Comparison of ENCODE assay signal across 8 cellular contexts in the genomic region with DNA sequence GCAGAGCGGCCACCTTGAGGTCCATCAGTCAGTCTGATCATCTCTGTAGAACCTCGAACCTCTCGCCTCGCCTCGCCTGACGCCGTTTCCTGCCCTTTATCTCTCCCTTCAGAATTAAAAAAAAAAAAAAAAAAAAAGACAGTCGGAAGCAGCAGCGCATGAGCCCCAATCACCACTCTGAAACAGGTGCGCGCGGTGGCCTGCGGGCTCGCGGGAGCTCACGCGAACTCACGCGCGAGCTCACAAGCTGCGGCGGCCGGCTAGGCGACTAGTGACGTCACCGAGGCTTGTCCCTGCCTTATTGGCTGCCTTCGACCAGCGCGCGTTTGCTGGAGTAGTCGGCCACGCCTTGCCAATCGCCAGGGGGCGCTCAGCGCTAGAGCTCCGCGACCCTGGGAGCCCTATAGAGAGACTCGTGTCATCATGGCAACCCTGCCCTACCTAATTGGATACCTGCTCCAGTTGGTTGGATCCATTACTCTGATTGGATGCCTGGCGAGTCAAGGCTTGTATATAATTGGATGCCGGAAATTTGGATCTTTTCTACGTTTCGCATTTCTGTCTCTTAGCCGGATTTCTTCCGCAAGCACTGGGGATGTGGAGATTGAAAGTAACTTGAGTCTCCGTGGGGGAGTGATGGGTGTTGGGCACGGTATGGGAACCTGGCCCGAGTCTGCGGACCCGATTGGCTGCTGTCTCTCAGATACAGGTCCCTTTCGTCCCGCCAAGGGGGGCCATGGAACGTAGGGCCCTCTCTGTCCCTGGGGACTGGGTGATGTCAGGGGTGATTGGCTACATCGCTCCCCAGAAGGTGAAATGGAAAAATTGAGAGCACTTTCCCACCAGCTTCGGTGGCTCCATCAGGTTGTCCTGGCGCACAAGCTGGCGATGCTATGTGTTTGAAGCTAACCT. TPM values are rescaled to one million over a fixed set of nuclear protein-coding genes. Genes with fewer than 3 reads are reported as not detected.
A peak's percentile ranks its signal among the peaks of the same experiment; 100 is the strongest.
DNase-seq lines count a peak whose midpoint lies in the region; ATAC-seq and FAIRE-seq lines count a peak whose summit lies in the region.

No MANE protein-coding gene starts in this region.

- H3K4me3 ChIP-seq in iPS DF 6.9 (ENCODE audit: low read length) (no peak overlapping the region), small intestine (ENCODE audit: low read depth in 1 of 2, low read length in 2 of 2) (no peak overlapping the region)

- H3K27ac ChIP-seq in angular gyrus (ENCODE audit: low read depth, low read length) = peak overlapping the region; percentile 9
- H3K27ac ChIP-seq in iPS DF 6.9 (ENCODE audit: low read length) = no peak overlapping the region
- H3K27ac ChIP-seq in small intestine (ENCODE audit: low read depth in 1 of 2, low read length in 1 of 2) = no peak overlapping the region

- no peak overlapping the region for H3K27ac Mint-ChIP-seq in T-helper 2 cell treated with Interferon-gamma antibody and Interleukin-4, amounts not matched to agents 5 μg/mL and 100 μg/mL, for 36 hours

- H3K36me3 ChIP-seq in iPS DF 6.9 (ENCODE audit: control insufficient read depth, insufficient read depth, low read length) (no peaks in the 10 kb centered on the region), small intestine (ENCODE audit: control insufficient read depth in 2 of 2, insufficient read depth in 2 of 2, low read length in 2 of 2) (no peaks in the 10 kb centered on the region)

- peaks cover 11% of the 10 kb centered on the region for H3K4me1 Mint-ChIP-seq in T-helper 2 cell treated with Interferon-gamma antibody and Interleukin-4, amounts not matched to agents 5 μg/mL and 100 μg/mL, for 36 hours (ENCODE audit: low read depth)

- DNase-seq in AG20443 (ENCODE audit: low spot score) (peak; percentile 84), iPS DF 6.9 (ENCODE audit: low read depth, low spot score) (peak; percentile 18), small intestine (peak; percentile 11)
- peak; percentile 80 for DNase-seq in T-helper 2 cell treated with Interferon-gamma antibody and Interleukin-4, amounts not matched to agents 5 μg/mL and 100 μg/mL, for 36 hours (ENCODE audit: low spot score)

- FAIRE-seq in small intestine (lab: Jason Lieb, UNC) = no peak

- H3K27me3 ChIP-seq in iPS DF 6.9 (ENCODE audit: control insufficient read depth, insufficient read depth, low read length) (no peaks in the 10 kb centered on the region), small intestine (ENCODE audit: control insufficient read depth in 2 of 2, insufficient read depth in 2 of 2, low read length in 2 of 2) (no peaks in the 10 kb centered on the region)

- no peaks in the 10 kb centered on the region for H3K4me1 ChIP-seq in iPS DF 6.9 (ENCODE audit: control insufficient read depth, insufficient read depth, low read length)
- H3K4me1 ChIP-seq in small intestine (ENCODE audit: control insufficient read depth in 2 of 2, insufficient read depth in 1 of 2, low read depth in 1 of 2, low read length in 1 of 2) = no peaks in the 10 kb centered on the region

- H3K9me3 Mint-ChIP-seq in T-helper 2 cell treated with Interferon-gamma antibody and Interleukin-4, amounts not matched to agents 5 μg/mL and 100 μg/mL, for 36 hours = peaks cover 8% of the 10 kb centered on the region

- H3K9me3 ChIP-seq in iPS DF 6.9 (ENCODE audit: control insufficient read depth, insufficient read depth, low read length) = peaks cover 5% of the 10 kb centered on the region
- H3K9me3 ChIP-seq in small intestine (ENCODE audit: control insufficient read depth, low read depth) = no peaks in the 10 kb centered on the region

- peak overlapping the region; percentile 51 for H3K4me3 Mint-ChIP-seq in T-helper 2 cell treated with Interferon-gamma antibody and Interleukin-4, amounts not matched to agents 5 μg/mL and 100 μg/mL, for 36 hours

- ATAC-seq in HG03280 (IDR thresholded peaks at IDR 0.05; ENCODE audit: unreplicated experiment) (peak; percentile 62), HG03378 (IDR thresholded peaks at IDR 0.05; ENCODE audit: unreplicated experiment) (no peak), HG03095 (IDR thresholded peaks at IDR 0.05; ENCODE audit: unreplicated experiment) (no peak)

- WGBS in iPS DF 6.9 (ENCODE audit: insufficient coverage, insufficient read length) = no CpG with 5 or more reads among the region's 56 CpGs
- 16 to 32% (median 31%) methylated on average over 54 to 56 of the region's 56 CpGs for WGBS in small intestine, 3 donors

- peaks cover 4% of the 10 kb centered on the region for H3K27me3 Mint-ChIP-seq in T-helper 2 cell treated with Interferon-gamma antibody and Interleukin-4, amounts not matched to agents 5 μg/mL and 100 μg/mL, for 36 hours (ENCODE audit: low read depth)

- H3K36me3 Mint-ChIP-seq in T-helper 2 cell treated with Interferon-gamma antibody and Interleukin-4, amounts not matched to agents 5 μg/mL and 100 μg/mL, for 36 hours (ENCODE audit: low read depth) = no peaks in the 10 kb centered on the region

RNA-seq across cellular contexts. Expression of gene SYT3, which starts 31.6 kb away (rescaled TPM):
- under 1 TPM in 1 of 3 donors, not detected in 2; 0.57 TPM for polyA plus RNA-seq in small intestine

RNA-seq across cellular contexts. Expression of gene LRRC4B, which starts 39.9 kb away (rescaled TPM):
- 1 to 10 TPM in 2 of 3 donors, not detected in 1; 1.1 to 5.4 TPM for polyA plus RNA-seq in small intestine

RNA-seq across cellular contexts. Expression of gene C19orf81, which starts 41.1 kb away (rescaled TPM):
- polyA plus RNA-seq in small intestine = under 1 TPM in 1 of 3 donors, not detected in 2; 0.19 TPM

Comparison
In these comparisons a context has a peak if more than half of its experiments do, and no peak if none do; other contexts are left out.
1. DNase-seq: peak in every context shown above with its lines; median percentile 84 in AG20443; 80 in T-helper 2 cell treated with Interferon-gamma antibody and Interleukin-4, amounts not matched to agents 5 μg/mL and 100 μg/mL, for 36 hours; 18 in iPS DF 6.9; 11 in small intestine.